Comparison of ENCODE assay signal across 1 cellular context in genomic region chr11:67317365-67318238, GRCh38.
A peak's percentile ranks its signal among the peaks of the same experiment; 100 is the strongest.
TF ChIP-seq lines count a peak whose summit lies in the region.

No MANE protein-coding gene starts in this region.

TF ChIP-seq in HCT116, 20 proteins besides CTCF, POLR2A, EP300 and RAD21 (continued from another document):
- TF ChIP-seq REST (IDR thresholded peaks at IDR 0.05; ENCODE audit: low read depth) (no peak), ZFX (IDR thresholded peaks at IDR 0.05) (peak; percentile 83; the same call in 1 of the 2 replicates), ZNF274 (IDR thresholded peaks at IDR 0.05; ENCODE audit: low read depth, low read length) (no peak), EZH2phosphoT487 (IDR thresholded peaks at IDR 0.05; ENCODE audit: borderline replicate concordance) (no peak), FOSL1 (IDR thresholded peaks at IDR 0.05; ENCODE audit: low read depth) (no peak), CEBPB (IDR thresholded peaks at IDR 0.05; ENCODE audit: low read depth) (no peak), SP1 (IDR thresholded peaks at IDR 0.05; ENCODE audit: low read depth) (peak; percentile 32; the same call in 1 of the 2 replicates), JUND (IDR thresholded peaks at IDR 0.05) (no peak), SRF (IDR thresholded peaks at IDR 0.05; ENCODE audit: low read depth) (no peak), YY1 (IDR thresholded peaks at IDR 0.05; ENCODE audit: extremely low read depth, insufficient replicate concordance, low read depth, low read length) (peak; percentile 30), TCF7L2 (IDR thresholded peaks at IDR 0.05; ENCODE audit: borderline replicate concordance, extremely low read depth, insufficient read depth, insufficient read length) (no peak)
- TF ChIP-seq, protein P1, sequence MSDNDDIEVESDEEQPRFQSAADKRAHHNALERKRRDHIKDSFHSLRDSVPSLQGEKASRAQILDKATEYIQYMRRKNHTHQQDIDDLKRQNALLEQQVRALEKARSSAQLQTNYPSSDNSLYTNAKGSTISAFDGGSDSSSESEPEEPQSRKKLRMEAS (IDR thresholded peaks at IDR 0.05): peak; percentile 69
- TF ChIP-seq, protein P2, sequence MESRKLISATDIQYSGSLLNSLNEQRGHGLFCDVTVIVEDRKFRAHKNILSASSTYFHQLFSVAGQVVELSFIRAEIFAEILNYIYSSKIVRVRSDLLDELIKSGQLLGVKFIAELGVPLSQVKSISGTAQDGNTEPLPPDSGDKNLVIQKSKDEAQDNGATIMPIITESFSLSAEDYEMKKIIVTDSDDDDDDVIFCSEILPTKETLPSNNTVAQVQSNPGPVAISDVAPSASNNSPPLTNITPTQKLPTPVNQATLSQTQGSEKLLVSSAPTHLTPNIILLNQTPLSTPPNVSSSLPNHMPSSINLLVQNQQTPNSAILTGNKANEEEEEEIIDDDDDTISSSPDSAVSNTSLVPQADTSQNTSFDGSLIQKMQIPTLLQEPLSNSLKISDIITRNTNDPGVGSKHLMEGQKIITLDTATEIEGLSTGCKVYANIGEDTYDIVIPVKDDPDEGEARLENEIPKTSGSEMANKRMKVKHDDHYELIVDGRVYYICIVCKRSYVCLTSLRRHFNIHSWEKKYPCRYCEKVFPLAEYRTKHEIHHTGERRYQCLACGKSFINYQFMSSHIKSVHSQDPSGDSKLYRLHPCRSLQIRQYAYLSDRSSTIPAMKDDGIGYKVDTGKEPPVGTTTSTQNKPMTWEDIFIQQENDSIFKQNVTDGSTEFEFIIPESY (IDR thresholded peaks at IDR 0.05; ENCODE audit: extremely low read depth, insufficient replicate concordance, low read length): peak; percentile 40
